13 cellular contexts compared by ENCODE assay signal in genomic region chr5:173498286-173498685, GRCh38.
DNase-seq lines count a peak whose midpoint lies in the region; TF ChIP-seq lines count a peak whose summit lies in the region.
"Had no signal": no experiment of that assay in that cellular context is flagged by ENCODE, and none has a peak within 500 bp of the region (broad histone marks: within the 10 kb centered on the region; RNA-seq: fewer than 3 reads in every experiment).

No MANE protein-coding gene starts in this region.

- H3K36me3 ChIP-seq in cardiac muscle cell, result no peaks in the 10 kb centered on the region

- TF ChIP-seq CTCF in cardiac muscle cell (IDR thresholded peaks at IDR 0.05; ENCODE audit: low read depth, low read length) (no peak), retinal pigment epithelial cell (conservative IDR thresholded peaks at IDR 0.05; ENCODE audit: low read depth, low read length) (no peak)

- H3K27me3 ChIP-seq in cardiac muscle cell, result no peaks in the 10 kb centered on the region

- peaks cover 9% of the 10 kb centered on the region for H3K4me1 ChIP-seq in cardiac muscle cell (ENCODE audit: low read depth)

- H3K27ac ChIP-seq in cardiac muscle cell, result peak overlapping the region; percentile 1
- no peak overlapping the region for H3K27ac ChIP-seq in substantia nigra (ENCODE audit: low read depth, low read length, poor library complexity, severe bottlenecking)

- H3K4me3 ChIP-seq in cardiac muscle cell, result no peak overlapping the region
- H3K4me3 ChIP-seq in retinal pigment epithelial cell (ENCODE audit: low read length), result no peak overlapping the region
- H3K4me3 ChIP-seq: lung had no signal

- no peaks in the 10 kb centered on the region for H3K9me3 ChIP-seq in cardiac muscle cell (ENCODE audit: low read depth)

- DNase-seq in Daoy (ENCODE audit: low read depth), result peak; percentile 56
- peak; percentile 63 for DNase-seq in amniotic epithelial cell (ENCODE audit: low read depth)
- peak; percentile 25 to 67 for DNase-seq in cardiac muscle cell (ENCODE audit: low read depth in 1 of 2, low spot score in 1 of 2)
- peak; percentile 97 for DNase-seq in retinal pigment epithelial cell (ENCODE audit: low read depth)
- no peak for DNase-seq in T-helper 1 cell
- no peak for DNase-seq in activated CD4-positive, alpha-beta T cell treated with anti-CD3 and anti-CD28 coated beads for 48 hours
- DNase-seq in substantia nigra (lab: John Stamatoyannopoulos, UW), result no peak
- no peak for DNase-seq in cerebellar nuclear complex (lab: John Stamatoyannopoulos, UW)
- DNase-seq: activated naive CD4-positive, alpha-beta T cell treated with anti-CD3 and anti-CD28 coated beads for 36 hours; Kasumi-1; NCI-H510A; stimulated activated naive B cell treated with anti-CD40 and anti-IgM and Interleukin-4, amounts not matched to agents 10 μg/mL and 1 μg/mL and 100 μg/mL, for 72 hours had no signal

Comparison
In these comparisons a context has a peak if more than half of its experiments do, and no peak if none do; other contexts are left out.
1. DNase-seq: peak in Daoy (single experiment), amniotic epithelial cell (single experiment), cardiac muscle cell (2 of 2) and retinal pigment epithelial cell (single experiment); none in T-helper 1 cell (0 of 5), activated CD4-positive, alpha-beta T cell treated with anti-CD3 and anti-CD28 coated beads for 48 hours (single experiment), substantia nigra (0 of 49) and cerebellar nuclear complex (0 of 2).